22 cellular contexts compared by ENCODE assay signal in the genomic region with DNA sequence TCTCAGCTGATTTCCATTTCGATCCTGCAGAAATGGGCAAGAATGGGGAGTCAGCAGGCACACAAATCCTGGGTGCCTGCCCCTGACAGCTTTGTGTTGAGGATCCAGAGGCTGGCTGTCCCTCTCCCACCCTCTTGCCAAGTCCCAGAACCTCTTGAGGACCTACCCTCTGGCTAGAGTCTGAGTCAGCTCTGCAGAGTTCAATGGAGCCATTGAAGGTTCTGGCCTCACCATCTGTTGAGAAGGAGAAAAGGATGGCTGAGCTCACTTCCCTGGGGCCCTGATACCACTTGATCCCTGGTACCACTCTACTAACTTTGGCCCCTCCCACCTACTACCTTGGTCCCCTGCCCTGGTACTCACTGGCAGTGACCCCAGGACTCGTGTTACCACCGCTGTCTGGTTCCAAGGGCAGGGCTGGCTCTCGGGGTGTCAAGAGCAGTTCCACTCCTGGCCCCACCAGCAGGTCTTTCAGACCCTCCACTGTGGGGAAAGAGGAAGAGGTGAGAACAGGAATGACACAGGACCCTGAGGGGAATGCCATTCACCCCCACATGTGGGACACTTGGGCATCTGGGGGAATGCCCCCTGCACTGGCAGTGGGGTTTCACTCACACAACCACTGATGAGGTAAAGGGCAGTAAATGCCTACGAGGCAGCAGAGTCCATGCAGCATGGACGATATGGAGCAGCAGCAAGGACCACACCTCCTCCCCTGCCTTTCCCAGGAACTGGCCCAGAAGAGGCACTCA. TPM values are rescaled to one million over a fixed set of nuclear protein-coding genes. Genes with fewer than 3 reads are reported as not detected.
DNase-seq lines count a peak whose midpoint lies in the region; ATAC-seq, FAIRE-seq and TF ChIP-seq lines count a peak whose summit lies in the region.
"Had no signal": no experiment of that assay in that cellular context is flagged by ENCODE, and none has a peak within 500 bp of the region (broad histone marks: within the 10 kb centered on the region; RNA-seq: fewer than 3 reads in every experiment).

No MANE protein-coding gene starts in this region.

- peaks cover 32 to 94% (median 33%) of the 10 kb centered on the region in 3 experiments for H3K36me3 ChIP-seq in naive thymus-derived CD4-positive, alpha-beta T cell (ENCODE audit: control insufficient read depth in 2 of 3, insufficient read depth in 3 of 3, low read length in 3 of 3)

- no peak for TF ChIP-seq POLR2A in GM12891 (IDR thresholded peaks at IDR 0.05; ENCODE audit: low read depth, low read length)

- intact Hi-C loops in naive thymus-derived CD4-positive, alpha-beta T cell (cut with micrococcal nuclease) = no loop called here

- H3K27ac ChIP-seq in AG04450 (ENCODE audit: low read depth, low read length) = peak overlapping the region; percentile 52
- H3K27ac ChIP-seq in naive thymus-derived CD4-positive, alpha-beta T cell (ENCODE audit: low read depth, low read length) = peak overlapping the region; percentile 44
- H3K27ac ChIP-seq: colonic mucosa, HL-60 had no signal

- POLR2A ChIA-PET in AG04450 (lab: Yijun Ruan, JAX) = interaction anchor here (0.6 kb wide), 1 partner anchor 40 kb away, joined by 3 read pairs; no protein-coding TSS in a partner anchor
- POLR2A ChIA-PET in naive thymus-derived CD4-positive, alpha-beta T cell (lab: Charles Lee) = interaction anchor here (1.2 to 1.9 kb wide), 4 partner anchors 10 to 25 kb away, joined by 3 to 8 read pairs (median 4); no protein-coding TSS in a partner anchor

- FAIRE-seq in GM12891 (lab: Jason Lieb, UNC) = no peak
- FAIRE-seq: frontal cortex, G401.6 had no signal

- no peaks in the 10 kb centered on the region for H3K27me3 Mint-ChIP-seq in activated naive CD8-positive, alpha-beta T cell treated with anti-CD3 and anti-CD28 coated beads, Interleukin-2, amount 50 U/mL, for 24 hours
- no peaks in the 10 kb centered on the region for H3K27me3 Mint-ChIP-seq in naive thymus-derived CD4-positive, alpha-beta T cell

- no peaks in the 10 kb centered on the region for H3K9me3 Mint-ChIP-seq in activated naive CD8-positive, alpha-beta T cell treated with anti-CD3 and anti-CD28 coated beads, Interleukin-2, amount 50 U/mL, for 24 hours
- no peaks in the 10 kb centered on the region for H3K9me3 Mint-ChIP-seq in naive thymus-derived CD4-positive, alpha-beta T cell
- H3K9me3 Mint-ChIP-seq: activated T-cell treated with anti-CD3 and anti-CD28 coated beads, Interleukin-2, amount 50 U/mL, for 4 hours had no signal

- no peak overlapping the region for H3K4me3 Mint-ChIP-seq in activated naive CD8-positive, alpha-beta T cell treated with anti-CD3 and anti-CD28 coated beads, Interleukin-2, amount 50 U/mL, for 24 hours
- no peak overlapping the region for H3K4me3 Mint-ChIP-seq in naive thymus-derived CD4-positive, alpha-beta T cell
- H3K4me3 Mint-ChIP-seq: activated T-cell treated with anti-CD3 and anti-CD28 coated beads, Interleukin-2, amount 50 U/mL, for 4 hours had no signal

- TF ChIP-seq CTCF in AG04450 (IDR thresholded peaks at IDR 0.05; ENCODE audit: low read depth, low read length) = no peak

- peak overlapping the region; percentile 77 for H3K27ac Mint-ChIP-seq in activated naive CD8-positive, alpha-beta T cell treated with anti-CD3 and anti-CD28 coated beads, Interleukin-2, amount 50 U/mL, for 24 hours
- peak overlapping the region in 5 of 9 donors; percentile 8 to 86 (median 52) for H3K27ac Mint-ChIP-seq in naive thymus-derived CD4-positive, alpha-beta T cell

- no peaks in the 10 kb centered on the region for H3K27me3 ChIP-seq in AG04450 (ENCODE audit: control insufficient read depth, insufficient read depth, low read length)
- H3K27me3 ChIP-seq in naive thymus-derived CD4-positive, alpha-beta T cell (ENCODE audit: control insufficient read depth in 2 of 2, insufficient read depth in 2 of 2, low read length in 2 of 2) = no peaks in the 10 kb centered on the region
- H3K27me3 ChIP-seq: colonic mucosa had no signal

- H3K4me1 Mint-ChIP-seq in activated naive CD8-positive, alpha-beta T cell treated with anti-CD3 and anti-CD28 coated beads, Interleukin-2, amount 50 U/mL, for 24 hours = peaks cover 28% of the 10 kb centered on the region
- peaks cover 2 to 11% (median 4%) of the 10 kb centered on the region in 7 donors for H3K4me1 Mint-ChIP-seq in naive thymus-derived CD4-positive, alpha-beta T cell

- CTCF ChIA-PET in AG04450 (lab: Charles Lee) = interaction anchor here (0.5 to 1.4 kb wide), 2 partner anchors 9 to 38 kb away, joined by 3 to 4 read pairs; no protein-coding TSS in a partner anchor
- CTCF ChIA-PET in naive thymus-derived CD4-positive, alpha-beta T cell (lab: Charles Lee) = no interaction called here

- H3K36me3 Mint-ChIP-seq in activated naive CD8-positive, alpha-beta T cell treated with anti-CD3 and anti-CD28 coated beads, Interleukin-2, amount 50 U/mL, for 24 hours (ENCODE audit: low read depth) = peaks cover 66% of the 10 kb centered on the region
- H3K36me3 Mint-ChIP-seq in naive thymus-derived CD4-positive, alpha-beta T cell = peaks cover 7 to 36% (median 12%) of the 10 kb centered on the region in 5 donors

- H3K4me1 ChIP-seq in naive thymus-derived CD4-positive, alpha-beta T cell (ENCODE audit: control insufficient read depth in 2 of 2, insufficient read depth in 2 of 2, low read length in 2 of 2) = peaks cover 0 to 3% of the 10 kb centered on the region in 2 donors
- H3K4me1 ChIP-seq: colonic mucosa had no signal

- DNase-seq in AG04450 (ENCODE audit: low read depth, low spot score) = no peak
- DNase-seq in GM12891 (ENCODE audit: insufficient read length, low spot score) = no peak
- DNase-seq in activated naive CD8-positive, alpha-beta T cell treated with anti-CD3 and anti-CD28 coated beads, Interleukin-2, amount 50 U/mL, for 24 hours = no peak
- no peak for DNase-seq in naive thymus-derived CD4-positive, alpha-beta T cell
- no peak for DNase-seq in AML-193 (lab: John Stamatoyannopoulos, UW)
- no peak for DNase-seq in cerebellar cortex (ENCODE audit: low spot score)
- no peak for DNase-seq in NCI-H2171 treated with DMSO at 0.1 percent for 48 hours (lab: John Stamatoyannopoulos, UW)
- DNase-seq: activated CD4-positive, alpha-beta T cell treated with anti-CD3 and anti-CD28 coated beads for 4 hours; activated T-cell treated with anti-CD3 and anti-CD28 coated beads, Interleukin-2, amount 50 U/mL, for 4 hours; anterior cingulate cortex; colonic mucosa; NCI-H1092; NCI-H82 had no signal

- H3K9me3 ChIP-seq in AG04450 (ENCODE audit: control insufficient read depth, insufficient read depth, low read length) = no peaks in the 10 kb centered on the region; the same call in 1 of the 2 replicates
- H3K9me3 ChIP-seq in naive thymus-derived CD4-positive, alpha-beta T cell (ENCODE audit: control insufficient read depth in 2 of 3, low read length in 3 of 3) = no peaks in the 10 kb centered on the region
- H3K9me3 ChIP-seq: colonic mucosa had no signal

- peak; percentile 26 for ATAC-seq in activated naive CD8-positive, alpha-beta T cell treated with anti-CD3 and anti-CD28 coated beads, Interleukin-2, amount 50 U/mL, for 24 hours
- no peak for ATAC-seq in naive thymus-derived CD4-positive, alpha-beta T cell
- ATAC-seq in HG03457 (IDR thresholded peaks at IDR 0.05; ENCODE audit: unreplicated experiment) = no peak
- ATAC-seq: activated T-cell treated with anti-CD3 and anti-CD28 coated beads, Interleukin-2, amount 50 U/mL, for 4 hours; sciatic nerve; SK-N-SH treated with all-trans-retinoic acid at 6 μM for 48 hours had no signal

- no peak overlapping the region for H3K4me3 ChIP-seq in AG04450 (ENCODE audit: low read depth, low read length)
- no peak overlapping the region for H3K4me3 ChIP-seq in naive thymus-derived CD4-positive, alpha-beta T cell (ENCODE audit: low read length)
- H3K4me3 ChIP-seq: colonic mucosa had no signal

TF ChIP-seq in GM12891, 5 proteins besides CTCF, POLR2A, EP300 and RAD21:
- TF ChIP-seq PAX5 (IDR thresholded peaks at IDR 0.05; ENCODE audit: insufficient read depth, low read length, severe bottlenecking) = no peak
- TF ChIP-seq POLR2AphosphoS5 (IDR thresholded peaks at IDR 0.05; ENCODE audit: low read depth, low read length) = peak; percentile 5; the same call in 1 of the 2 replicates
- 0 out of 2 replicates have a peak, but pooled peaks have one; percentile 14 for TF ChIP-seq SPI1 (IDR thresholded peaks at IDR 0.05; ENCODE audit: low read depth, low read length)
- no peak for TF ChIP-seq POU2F2 (IDR thresholded peaks at IDR 0.05; ENCODE audit: low read depth, low read length)
- TF ChIP-seq TAF1 (IDR thresholded peaks at IDR 0.05; ENCODE audit: low read depth, low read length) = no peak
TF ChIP-seq in GM12891: peak in this region for 2.

RNA-seq across cellular contexts. Expression of gene RXFP4, which starts 10.5 kb away (rescaled TPM):
- polyA plus RNA-seq in AG04450 (2011; rRNA removed) = not detected in 2 replicates
- polyA minus RNA-seq in AG04450 (2011; rRNA and poly(A)+ RNA removed) = not detected in 2 replicates
- polyA plus RNA-seq in GM12891 (2012; ENCODE audit: low read depth, missing spikeins) = not detected
- total RNA-seq in naive thymus-derived CD4-positive, alpha-beta T cell = not detected
- 1 to 10 TPM in 1 of 2 donors, under 1 TPM in 1; 0.60 to 1.3 TPM for polyA plus RNA-seq in naive thymus-derived CD4-positive, alpha-beta T cell
- total RNA-seq: activated T-cell treated with anti-CD3 and anti-CD28 coated beads, Interleukin-2, amount 50 U/mL, for 4 hours; frontal cortex; H4; mucosa of gallbladder; omental fat pad; sciatic nerve had no signal

RNA-seq across cellular contexts. Expression of gene KHDC4, which starts 17.7 kb away (rescaled TPM):
- 34.9 and 39.0 TPM in 2 replicates for polyA plus RNA-seq in AG04450 (2011; rRNA removed)
- polyA minus RNA-seq in AG04450 (2011; rRNA and poly(A)+ RNA removed) = 47.4 and 53.0 TPM in 2 replicates
- polyA plus RNA-seq in GM12891 (2012; ENCODE audit: low read depth, missing spikeins) = 27.8 TPM
- 100 to 1,000 TPM in 2 of 5 experiments, 10 to 100 TPM in 3; 64.6 to 117 (median 79.8) TPM for total RNA-seq in naive thymus-derived CD4-positive, alpha-beta T cell
- polyA plus RNA-seq in naive thymus-derived CD4-positive, alpha-beta T cell = 1 to 10 TPM; 8.1 to 9.3 TPM

RNA-seq across cellular contexts. Expression of gene ARHGEF2, which starts 26.4 kb away (rescaled TPM):
- polyA plus RNA-seq in AG04450 (2011; rRNA removed) = 121 and 128 TPM in 2 replicates
- 142 and 172 TPM in 2 replicates for polyA minus RNA-seq in AG04450 (2011; rRNA and poly(A)+ RNA removed)
- polyA plus RNA-seq in GM12891 (2012; ENCODE audit: low read depth, missing spikeins) = 45.2 TPM
- 100 to 1,000 TPM; 108 to 236 (median 182) TPM for total RNA-seq in naive thymus-derived CD4-positive, alpha-beta T cell
- 10 to 100 TPM; 17.0 to 28.5 TPM for polyA plus RNA-seq in naive thymus-derived CD4-positive, alpha-beta T cell

RNA-seq across cellular contexts. Expression of gene RIT1, which starts 40.8 kb away (rescaled TPM):
- 56.4 and 65.2 TPM in 2 replicates for polyA plus RNA-seq in AG04450 (2011; rRNA removed)
- 61.1 and 69.2 TPM in 2 replicates for polyA minus RNA-seq in AG04450 (2011; rRNA and poly(A)+ RNA removed)
- polyA plus RNA-seq in GM12891 (2012; ENCODE audit: low read depth, missing spikeins) = 19.1 TPM
- total RNA-seq in naive thymus-derived CD4-positive, alpha-beta T cell = 10 to 100 TPM; 34.0 to 83.9 (median 41.4) TPM
- 10 to 100 TPM; 19.1 to 19.7 TPM for polyA plus RNA-seq in naive thymus-derived CD4-positive, alpha-beta T cell
